Comparison of ENCODE assay signal across 14 cellular contexts in genomic region chr4:26557164-26557563, GRCh38. TPM values are rescaled to one million over a fixed set of nuclear protein-coding genes. Genes with fewer than 3 reads are reported as not detected.
DNase-seq lines count a peak whose midpoint lies in the region; ATAC-seq and TF ChIP-seq lines count a peak whose summit lies in the region.
"Had no signal": no experiment of that assay in that cellular context is flagged by ENCODE, and none has a peak within 500 bp of the region (broad histone marks: within the 10 kb centered on the region; RNA-seq: fewer than 3 reads in every experiment).

No MANE protein-coding gene starts in this region.

- H3K36me3 ChIP-seq in left lung (no peaks in the 10 kb centered on the region), ovary (no peaks in the 10 kb centered on the region)
- H3K36me3 ChIP-seq: sigmoid colon, transverse colon had no signal

- POLR2A ChIA-PET in activated CD8-positive, alpha-beta T cell treated with anti-CD3 and anti-CD28 coated beads for 36 hours (lab: Charles Lee) = no interaction called here

- H3K9me3 ChIP-seq in left lung (peaks cover 0 to 4% of the 10 kb centered on the region in 2 donors), ovary (no peaks in the 10 kb centered on the region)
- H3K9me3 ChIP-seq: transverse colon had no signal

- TF ChIP-seq EP300 in Ishikawa (IDR thresholded peaks at IDR 0.05; ENCODE audit: borderline replicate concordance) (no peak; the same call in 1 of the 2 replicates), ovary (IDR thresholded peaks at IDR 0.05) (no peak)

- H3K27ac ChIP-seq in left lung = no peak overlapping the region
- no peak overlapping the region for H3K27ac ChIP-seq in ovary
- H3K27ac ChIP-seq: transverse colon had no signal

- H3K36me3 Mint-ChIP-seq in activated CD8-positive, alpha-beta T cell treated with anti-CD3 and anti-CD28 coated beads for 36 hours (ENCODE audit: low read depth) = peaks cover 2% of the 10 kb centered on the region

- H3K4me3 ChIP-seq in astrocyte of the cerebellum (ENCODE audit: low read depth, low read length) (no peak overlapping the region), left lung (no peak overlapping the region), ovary (no peak overlapping the region)
- H3K4me3 ChIP-seq: sigmoid colon, transverse colon had no signal

- intact Hi-C loops in left lung (cut with DNase I) = no loop called here
- intact Hi-C loops in activated CD8-positive, alpha-beta T cell treated with anti-CD3 and anti-CD28 coated beads for 36 hours (cut with micrococcal nuclease) = no loop called here
- intact Hi-C loops in ovary (cut with DNase I) = no loop called here

- peaks cover 16% of the 10 kb centered on the region for H3K27me3 Mint-ChIP-seq in activated CD8-positive, alpha-beta T cell treated with anti-CD3 and anti-CD28 coated beads for 36 hours

- H3K4me1 ChIP-seq in left lung (no peaks in the 10 kb centered on the region), ovary (ENCODE audit: insufficient read depth) (no peaks in the 10 kb centered on the region)
- H3K4me1 ChIP-seq: transverse colon had no signal

- no peak for TF ChIP-seq RAD21 in Ishikawa (IDR thresholded peaks at IDR 0.05; ENCODE audit: low read depth)

- H3K9me3 Mint-ChIP-seq in activated CD8-positive, alpha-beta T cell treated with anti-CD3 and anti-CD28 coated beads for 36 hours = peaks cover 5% of the 10 kb centered on the region

- in situ Hi-C loops in astrocyte of the cerebellum (cut with HindIII; ENCODE audit: low sequenced_read_pairs) = no loop called here

- no peak for TF ChIP-seq POLR2A in ovary (IDR thresholded peaks at IDR 0.05)

- DNase-seq in AG20443 (ENCODE audit: low spot score) = peak; percentile 93
- peak; percentile 95 for DNase-seq in astrocyte of the cerebellum (ENCODE audit: low read depth)
- no peak for DNase-seq in left lung
- no peak for DNase-seq in SK-N-DZ (ENCODE audit: low spot score)
- no peak for DNase-seq in activated CD8-positive, alpha-beta T cell treated with anti-CD3 and anti-CD28 coated beads for 36 hours
- no peak for DNase-seq in HK-2 (ENCODE audit: unreplicated experiment)
- no peak for DNase-seq in ovary
- DNase-seq: effector memory CD8-positive, alpha-beta T cell; NCI-H1436; sigmoid colon; transverse colon had no signal

- no peaks in the 10 kb centered on the region for H3K4me1 Mint-ChIP-seq in activated CD8-positive, alpha-beta T cell treated with anti-CD3 and anti-CD28 coated beads for 36 hours (ENCODE audit: low read depth)
- H3K4me1 Mint-ChIP-seq: activated naive CD4-positive, alpha-beta T cell treated with anti-CD3 and anti-CD28 coated beads, Interleukin-2, amount 50 U/mL, for 24 hours had no signal

- CTCF ChIA-PET in activated CD8-positive, alpha-beta T cell treated with anti-CD3 and anti-CD28 coated beads for 36 hours (lab: Charles Lee) = no interaction called here

- TF ChIP-seq CTCF in astrocyte of the cerebellum (IDR thresholded peaks at IDR 0.05; ENCODE audit: low read depth, low read length, missing control alignments) (no peak), left lung (IDR thresholded peaks at IDR 0.05) (no peak), ovary (IDR thresholded peaks at IDR 0.05) (no peak)
- no peak for TF ChIP-seq CTCF in activated CD8-positive, alpha-beta T cell treated with anti-CD3 and anti-CD28 coated beads for 36 hours (IDR thresholded peaks at IDR 0.05)

- H3K27ac Mint-ChIP-seq in activated CD8-positive, alpha-beta T cell treated with anti-CD3 and anti-CD28 coated beads for 36 hours = no peak overlapping the region
- H3K27ac Mint-ChIP-seq: activated naive CD4-positive, alpha-beta T cell treated with anti-CD3 and anti-CD28 coated beads, Interleukin-2, amount 50 U/mL, for 24 hours; effector memory CD8-positive, alpha-beta T cell; T-helper 2 cell treated with Interferon-gamma antibody and Interleukin-4, amounts not matched to agents 5 μg/mL and 100 μg/mL, for 36 hours had no signal

- H3K27me3 ChIP-seq in left lung = no peaks in the 10 kb centered on the region
- no peaks in the 10 kb centered on the region for H3K27me3 ChIP-seq in ovary
- H3K27me3 ChIP-seq: sigmoid colon, transverse colon had no signal

- no peak overlapping the region for H3K4me3 Mint-ChIP-seq in activated CD8-positive, alpha-beta T cell treated with anti-CD3 and anti-CD28 coated beads for 36 hours
- H3K4me3 Mint-ChIP-seq: activated naive CD4-positive, alpha-beta T cell treated with anti-CD3 and anti-CD28 coated beads, Interleukin-2, amount 50 U/mL, for 24 hours; effector memory CD8-positive, alpha-beta T cell; T-helper 2 cell treated with Interferon-gamma antibody and Interleukin-4, amounts not matched to agents 5 μg/mL and 100 μg/mL, for 36 hours had no signal

- ATAC-seq in left lung = peak; percentile 49
- no peak for ATAC-seq in activated CD8-positive, alpha-beta T cell treated with anti-CD3 and anti-CD28 coated beads for 36 hours
- ATAC-seq: effector memory CD8-positive, alpha-beta T cell had no signal

TF ChIP-seq in Ishikawa, 13 proteins besides CTCF, POLR2A, EP300 and RAD21:
- TF ChIP-seq TEAD4 (IDR thresholded peaks at IDR 0.05) (no peak), NFIC (IDR thresholded peaks at IDR 0.05) (peak; percentile 71), TAF1 (IDR thresholded peaks at IDR 0.05; ENCODE audit: low read depth) (no peak), EGR1 (IDR thresholded peaks at IDR 0.05) (no peak), YY1 (IDR thresholded peaks at IDR 0.05; ENCODE audit: low read depth) (no peak), FOXM1 (IDR thresholded peaks at IDR 0.05; ENCODE audit: borderline replicate concordance, low read depth) (no peak), TCF12 (IDR thresholded peaks at IDR 0.05; ENCODE audit: low read depth) (peak; percentile 52; the same call in 1 of the 2 replicates), CEBPB (IDR thresholded peaks at IDR 0.05) (no peak)
- TF ChIP-seq, protein P1, sequence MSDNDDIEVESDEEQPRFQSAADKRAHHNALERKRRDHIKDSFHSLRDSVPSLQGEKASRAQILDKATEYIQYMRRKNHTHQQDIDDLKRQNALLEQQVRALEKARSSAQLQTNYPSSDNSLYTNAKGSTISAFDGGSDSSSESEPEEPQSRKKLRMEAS (IDR thresholded peaks at IDR 0.05) = peak; percentile 32; the same call in 1 of the 2 replicates
- TF ChIP-seq, protein P2, sequence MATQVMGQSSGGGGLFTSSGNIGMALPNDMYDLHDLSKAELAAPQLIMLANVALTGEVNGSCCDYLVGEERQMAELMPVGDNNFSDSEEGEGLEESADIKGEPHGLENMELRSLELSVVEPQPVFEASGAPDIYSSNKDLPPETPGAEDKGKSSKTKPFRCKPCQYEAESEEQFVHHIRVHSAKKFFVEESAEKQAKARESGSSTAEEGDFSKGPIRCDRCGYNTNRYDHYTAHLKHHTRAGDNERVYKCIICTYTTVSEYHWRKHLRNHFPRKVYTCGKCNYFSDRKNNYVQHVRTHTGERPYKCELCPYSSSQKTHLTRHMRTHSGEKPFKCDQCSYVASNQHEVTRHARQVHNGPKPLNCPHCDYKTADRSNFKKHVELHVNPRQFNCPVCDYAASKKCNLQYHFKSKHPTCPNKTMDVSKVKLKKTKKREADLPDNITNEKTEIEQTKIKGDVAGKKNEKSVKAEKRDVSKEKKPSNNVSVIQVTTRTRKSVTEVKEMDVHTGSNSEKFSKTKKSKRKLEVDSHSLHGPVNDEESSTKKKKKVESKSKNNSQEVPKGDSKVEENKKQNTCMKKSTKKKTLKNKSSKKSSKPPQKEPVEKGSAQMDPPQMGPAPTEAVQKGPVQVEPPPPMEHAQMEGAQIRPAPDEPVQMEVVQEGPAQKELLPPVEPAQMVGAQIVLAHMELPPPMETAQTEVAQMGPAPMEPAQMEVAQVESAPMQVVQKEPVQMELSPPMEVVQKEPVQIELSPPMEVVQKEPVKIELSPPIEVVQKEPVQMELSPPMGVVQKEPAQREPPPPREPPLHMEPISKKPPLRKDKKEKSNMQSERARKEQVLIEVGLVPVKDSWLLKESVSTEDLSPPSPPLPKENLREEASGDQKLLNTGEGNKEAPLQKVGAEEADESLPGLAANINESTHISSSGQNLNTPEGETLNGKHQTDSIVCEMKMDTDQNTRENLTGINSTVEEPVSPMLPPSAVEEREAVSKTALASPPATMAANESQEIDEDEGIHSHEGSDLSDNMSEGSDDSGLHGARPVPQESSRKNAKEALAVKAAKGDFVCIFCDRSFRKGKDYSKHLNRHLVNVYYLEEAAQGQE (IDR thresholded peaks at IDR 0.05; ENCODE audit: low read depth) = no peak

RNA-seq across cellular contexts. Expression of gene TBC1D19, which starts 26.7 kb away (rescaled TPM):
- 10 to 100 TPM in 1 of 2 donors, 1 to 10 TPM in 1; 9.5 to 14.3 TPM for total RNA-seq in left lung
- 5.5 and 8.6 TPM in 2 replicates for polyA plus RNA-seq in SK-N-DZ (2014; cell fraction: cytosol; rRNA removed)
- 12.6 and 13.5 TPM in 2 replicates for polyA plus RNA-seq in SK-N-DZ (2014; cell fraction: nucleus; rRNA removed)
- 1 to 10 TPM; 4.0 to 4.5 TPM for total RNA-seq in activated CD8-positive, alpha-beta T cell treated with anti-CD3 and anti-CD28 coated beads for 36 hours
- total RNA-seq in ovary = 10 to 100 TPM; 13.4 to 25.2 (median 15.6) TPM
- 10 to 100 TPM in 1 of 2 donors, 1 to 10 TPM in 1; 6.0 to 10.8 TPM for polyA plus RNA-seq in ovary

Comparison
In these comparisons a context has a peak if more than half of its experiments do, and no peak if none do; other contexts are left out.
1. DNase-seq: peak in AG20443 (single experiment) and astrocyte of the cerebellum (single experiment); none in left lung (0 of 2), SK-N-DZ (single experiment), activated CD8-positive, alpha-beta T cell treated with anti-CD3 and anti-CD28 coated beads for 36 hours (single experiment), HK-2 (single experiment) and ovary (0 of 5).